In genomic region chr11:61545341-61545740, GRCh38 we compare ENCODE assay signal across 11 cellular contexts. TPM values are rescaled to one million over a fixed set of nuclear protein-coding genes. Genes with fewer than 3 reads are reported as not detected.
DNase-seq lines count a peak whose midpoint lies in the region; ATAC-seq, FAIRE-seq and TF ChIP-seq lines count a peak whose summit lies in the region.
"Had no signal": no experiment of that assay in that cellular context is flagged by ENCODE, and none has a peak within 500 bp of the region (broad histone marks: within the 10 kb centered on the region; RNA-seq: fewer than 3 reads in every experiment).

No MANE protein-coding gene starts in this region.

- peaks cover 93% of the 10 kb centered on the region for H3K4me1 Mint-ChIP-seq in nephron progenitor cell

- DNase-seq in GM06990 (ENCODE audit: extremely low read depth, insufficient read length) (no peak), HuH-7.5 (ENCODE audit: low spot score) (peak; percentile 99), bronchial epithelial cell (ENCODE audit: low read depth) (no peak), nephron progenitor cell (no peak), NCI-H1105 (lab: John Stamatoyannopoulos, UW) (no peak), HPDE6-E6E7 (ENCODE audit: extremely low spot score) (no peak), retina (no peak)
- DNase-seq: SIG-M5 had no signal

- TF ChIP-seq CTCF in GM06990 (IDR thresholded peaks at IDR 0.05; ENCODE audit: insufficient read depth, low read length, poor library complexity, severe bottlenecking) = peak; percentile 51
- TF ChIP-seq CTCF in bronchial epithelial cell (IDR thresholded peaks at IDR 0.05; ENCODE audit: insufficient read depth, low read length, severe bottlenecking) = peak; percentile 42
- no peak for TF ChIP-seq CTCF in nephron progenitor cell (IDR thresholded peaks at IDR 0.05)

- H3K4me3 ChIP-seq in GM06990 (replicated peaks; ENCODE audit: low read depth, low read length) (no peak overlapping the region), bronchial epithelial cell (ENCODE audit: low read depth, low read length) (no peak overlapping the region)
- H3K4me3 ChIP-seq: skin epidermis had no signal

- H3K36me3 Mint-ChIP-seq in nephron progenitor cell (ENCODE audit: low read depth) = no peaks in the 10 kb centered on the region

- peaks cover 9% of the 10 kb centered on the region for H3K27me3 Mint-ChIP-seq in nephron progenitor cell (ENCODE audit: low read depth, poor library complexity)

- H3K9me3 Mint-ChIP-seq in nephron progenitor cell = no peaks in the 10 kb centered on the region

- no peaks in the 10 kb centered on the region; the same call in 1 of the 2 replicates for H3K27me3 ChIP-seq in GM06990 (replicated peaks; ENCODE audit: control insufficient read depth, insufficient read depth, low read length)
- H3K27me3 ChIP-seq in bronchial epithelial cell (ENCODE audit: control insufficient read depth, insufficient read depth, low read length) = no peaks in the 10 kb centered on the region

- H3K27ac Mint-ChIP-seq in nephron progenitor cell = no peak overlapping the region

- no peaks in the 10 kb centered on the region for H3K36me3 ChIP-seq in GM06990 (ENCODE audit: control insufficient read depth, insufficient read depth, low read length)
- peaks cover 4% of the 10 kb centered on the region for H3K36me3 ChIP-seq in bronchial epithelial cell (ENCODE audit: control insufficient read depth, insufficient read depth, low read length)

- no peak for FAIRE-seq in bronchial epithelial cell (lab: Jason Lieb, UNC)
- FAIRE-seq: islet of Langerhans had no signal

- peak overlapping the region; percentile 45 for H3K4me3 Mint-ChIP-seq in nephron progenitor cell

- ATAC-seq in HG03097 (IDR thresholded peaks at IDR 0.05; ENCODE audit: low FRiP score, unreplicated experiment) = no peak

RNA-seq across cellular contexts. Expression of gene SYT7, which starts 35.5 kb away (rescaled TPM):
- 21.1 and 34.4 TPM in 2 replicates for total RNA-seq in bronchial epithelial cell

RNA-seq across cellular contexts. Expression of gene LRRC10B, which starts 36.8 kb away (rescaled TPM):
- under 0.01 TPM in 1 of 2 replicates, not detected in the other for total RNA-seq in bronchial epithelial cell
